Comparison of ENCODE assay signal across 1 cellular context in the genomic region with DNA sequence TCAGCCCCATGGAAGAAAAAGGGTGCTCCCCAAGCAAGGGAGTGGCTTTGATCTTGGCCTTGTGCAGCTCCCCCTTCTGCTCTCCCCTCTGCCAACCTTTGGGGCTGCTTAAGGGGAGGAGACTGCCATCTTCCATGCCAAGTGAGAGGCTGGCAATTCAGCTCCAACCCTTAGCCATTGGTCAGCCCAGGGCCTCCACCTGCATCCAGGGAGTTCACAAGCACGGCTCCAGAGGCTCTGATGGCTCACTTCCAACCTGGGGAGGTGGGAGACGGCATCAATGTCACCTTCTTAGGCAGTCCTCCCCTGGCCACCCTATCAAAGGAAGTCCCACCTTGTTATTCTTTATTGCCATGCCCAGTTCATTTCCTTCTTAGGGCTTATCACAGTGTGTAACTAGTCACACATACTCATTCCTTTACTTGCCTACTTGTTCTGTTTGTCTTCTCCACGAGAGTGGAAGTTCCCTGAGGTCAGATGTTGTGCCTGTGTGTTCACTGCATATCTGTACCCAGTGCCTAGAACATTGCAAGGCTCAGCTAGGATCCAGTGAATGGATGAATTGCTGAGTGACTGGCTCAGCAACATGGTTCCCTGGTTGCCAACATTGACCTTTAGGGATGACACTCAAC.
TF ChIP-seq lines count a peak whose summit lies in the region.

No MANE protein-coding gene starts in this region.

TF ChIP-seq in IMR-90, 13 proteins besides CTCF, POLR2A, EP300 and RAD21:
- TF ChIP-seq MAZ (IDR thresholded peaks at IDR 0.05; ENCODE audit: borderline replicate concordance, low read depth, low read length) (no peak), NFE2L2 (IDR thresholded peaks at IDR 0.05; ENCODE audit: low read depth, low read length) (no peak), SMC3 (IDR thresholded peaks at IDR 0.05; ENCODE audit: low read depth, low read length) (no peak), CEBPB (IDR thresholded peaks at IDR 0.05; ENCODE audit: low read depth, low read length) (no peak), CHD1 (IDR thresholded peaks at IDR 0.05; ENCODE audit: low read depth, low read length) (no peak), BHLHE40 (IDR thresholded peaks at IDR 0.05; ENCODE audit: low read depth, low read length) (no peak), USF2 (IDR thresholded peaks at IDR 0.05; ENCODE audit: low read depth, low read length) (no peak), RCOR1 (IDR thresholded peaks at IDR 0.05; ENCODE audit: insufficient replicate concordance, low read length) (no peak), RFX5 (IDR thresholded peaks at IDR 0.05; ENCODE audit: low read depth, low read length) (no peak), MXI1 (IDR thresholded peaks at IDR 0.05; ENCODE audit: borderline replicate concordance, low read depth, low read length) (no peak), FOS (IDR thresholded peaks at IDR 0.05; ENCODE audit: low read depth, low read length) (no peak), MAFK (IDR thresholded peaks at IDR 0.05; ENCODE audit: low read depth, low read length) (no peak)
- TF ChIP-seq, protein P1, sequence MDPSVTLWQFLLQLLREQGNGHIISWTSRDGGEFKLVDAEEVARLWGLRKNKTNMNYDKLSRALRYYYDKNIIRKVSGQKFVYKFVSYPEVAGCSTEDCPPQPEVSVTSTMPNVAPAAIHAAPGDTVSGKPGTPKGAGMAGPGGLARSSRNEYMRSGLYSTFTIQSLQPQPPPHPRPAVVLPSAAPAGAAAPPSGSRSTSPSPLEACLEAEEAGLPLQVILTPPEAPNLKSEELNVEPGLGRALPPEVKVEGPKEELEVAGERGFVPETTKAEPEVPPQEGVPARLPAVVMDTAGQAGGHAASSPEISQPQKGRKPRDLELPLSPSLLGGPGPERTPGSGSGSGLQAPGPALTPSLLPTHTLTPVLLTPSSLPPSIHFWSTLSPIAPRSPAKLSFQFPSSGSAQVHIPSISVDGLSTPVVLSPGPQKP (IDR thresholded peaks at IDR 0.05; ENCODE audit: borderline replicate concordance, low read depth, low read length), result no peak
